ENCODE assay signal across 18 cellular contexts in the genomic region with DNA sequence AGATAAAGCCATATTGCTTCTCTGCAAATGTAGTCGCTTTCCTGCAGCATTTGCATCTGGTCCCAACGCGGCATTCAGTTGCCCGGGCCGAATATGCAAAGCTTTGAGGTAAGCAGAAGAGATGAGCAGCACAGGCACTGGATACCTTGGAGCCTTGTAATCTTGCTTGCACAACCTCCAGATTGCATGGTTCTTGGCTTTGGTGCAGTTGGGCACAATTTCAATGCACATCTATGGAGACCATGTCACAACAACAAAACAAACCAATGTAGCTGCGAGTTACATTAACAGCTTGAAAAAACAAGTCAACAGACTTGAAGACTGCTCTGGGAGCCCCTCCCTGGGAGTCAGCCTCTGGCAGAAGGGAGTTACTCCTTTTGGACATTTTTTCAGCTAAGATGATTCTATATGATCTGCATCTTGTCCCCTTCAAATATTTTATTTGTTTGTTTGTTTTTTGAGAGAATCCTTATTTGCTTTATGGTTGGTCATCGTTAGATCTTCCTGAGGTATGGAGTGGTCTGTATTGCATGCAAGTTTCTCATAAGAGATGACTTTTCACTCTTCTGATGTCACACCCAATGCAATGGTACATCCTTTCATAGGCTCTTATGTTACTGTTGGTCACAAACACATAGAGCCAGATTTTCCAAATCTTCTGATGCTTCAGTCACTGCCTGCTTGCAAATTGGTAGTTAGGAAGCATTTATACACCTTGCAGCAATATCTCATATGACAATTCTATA.
A peak's percentile ranks its signal among the peaks of the same experiment; 100 is the strongest.
DNase-seq lines count a peak whose midpoint lies in the region; ATAC-seq, FAIRE-seq and TF ChIP-seq lines count a peak whose summit lies in the region.
"Had no signal": no experiment of that assay in that cellular context is flagged by ENCODE, and none has a peak within 500 bp of the region (broad histone marks: within the 10 kb centered on the region; RNA-seq: fewer than 3 reads in every experiment).

No MANE protein-coding gene starts in this region.

- DNase-seq in EH (ENCODE audit: low read depth) (peak; percentile 11), adipocyte (ENCODE audit: low read depth) (peak; percentile 44), heart right ventricle (peak; percentile 25 to 32), sigmoid colon (peak; percentile 76), NCI-H2227 treated with DMSO at 0.1 percent for 48 hours (lab: John Stamatoyannopoulos, UW) (no peak), kidney (no peak), HuH-7.5 (ENCODE audit: low spot score) (no peak)
- DNase-seq: activated naive CD8-positive, alpha-beta T cell treated with anti-CD3 and anti-CD28 coated beads, Interleukin-2, amount 50 U/mL, for 24 hours; NCI-H1694; NCI-H748 treated with DMSO at 0.1 percent for 48 hours; Peyer's patch; T-helper 1 cell had no signal

- H3K27me3 ChIP-seq in adipocyte (replicated peaks; ENCODE audit: control insufficient read depth, insufficient read depth, low read length) (no peaks in the 10 kb centered on the region), heart right ventricle (no peaks in the 10 kb centered on the region), sigmoid colon (no peaks in the 10 kb centered on the region)
- H3K27me3 ChIP-seq: Peyer's patch had no signal

- intact Hi-C loops in heart right ventricle (cut with DNase I) (loop anchor here in 1 of 10 donors (5.0 kb wide), 1 partner anchor 77 kb away; no protein-coding TSS in a partner anchor), sigmoid colon (cut with DNase I) (no loop called here), kidney (cut with DNase I) (no loop called here)

- H3K27ac ChIP-seq in heart right ventricle, result peak overlapping the region in 3 of 10 donors; percentile 14 to 87 (median 30)
- no peak overlapping the region for H3K27ac ChIP-seq in sigmoid colon
- no peak overlapping the region for H3K27ac ChIP-seq in kidney (ENCODE audit: low read depth in 2 of 2, low read length in 2 of 2)
- H3K27ac ChIP-seq: epithelial cell of prostate, HL-60, Peyer's patch had no signal

- peaks cover 21% of the 10 kb centered on the region for H3K4me1 ChIP-seq in adipocyte (ENCODE audit: control insufficient read depth, insufficient read depth, low read length)
- H3K4me1 ChIP-seq in heart right ventricle, result peaks cover 0 to 20% (median 5%) of the 10 kb centered on the region in 9 donors
- no peaks in the 10 kb centered on the region for H3K4me1 ChIP-seq in sigmoid colon
- H3K4me1 ChIP-seq in kidney (ENCODE audit: control insufficient read depth in 1 of 2, insufficient read depth in 1 of 2, low read depth in 1 of 2, low read length in 2 of 2), result no peaks in the 10 kb centered on the region
- H3K4me1 ChIP-seq: Peyer's patch had no signal

- no peaks in the 10 kb centered on the region for H3K36me3 ChIP-seq in adipocyte (ENCODE audit: control insufficient read depth, insufficient read depth, low read length, severe bottlenecking)
- H3K36me3 ChIP-seq in heart right ventricle, result no peaks in the 10 kb centered on the region
- H3K36me3 ChIP-seq in sigmoid colon, result no peaks in the 10 kb centered on the region
- no peaks in the 10 kb centered on the region for H3K36me3 ChIP-seq in kidney (ENCODE audit: control insufficient read depth in 1 of 2, insufficient read depth in 2 of 2, low read length in 2 of 2)
- H3K36me3 ChIP-seq: Peyer's patch had no signal

- H3K9me3 ChIP-seq in adipocyte (ENCODE audit: control insufficient read depth, low read length), result no peaks in the 10 kb centered on the region
- H3K9me3 ChIP-seq in heart right ventricle, result peaks cover 0 to 7% (median 0%) of the 10 kb centered on the region in 11 donors
- H3K9me3 ChIP-seq in sigmoid colon, result no peaks in the 10 kb centered on the region
- H3K9me3 ChIP-seq in kidney (ENCODE audit: control insufficient read depth in 1 of 2, low read length in 2 of 2), result no peaks in the 10 kb centered on the region
- H3K9me3 ChIP-seq: Peyer's patch had no signal

- WGBS in heart right ventricle, 2 donors, result 54 to 56% methylated on average over 7 of the region's 7 CpGs
- 70 to 81% methylated on average over 7 of the region's 7 CpGs for WGBS in sigmoid colon, 2 donors

- TF ChIP-seq CTCF in heart right ventricle (IDR thresholded peaks at IDR 0.05) (no peak), sigmoid colon (IDR thresholded peaks at IDR 0.05) (no peak), kidney (IDR thresholded peaks at IDR 0.05; ENCODE audit: borderline replicate concordance, extremely low read depth, insufficient read depth) (no peak)

- ATAC-seq in heart right ventricle (peak in 7 of 8 donors; percentile 56 to 89 (median 81)), HG02642 (IDR thresholded peaks at IDR 0.05; ENCODE audit: poor library complexity, unreplicated experiment) (no peak)
- ATAC-seq: activated CD4-positive, CD25-positive, alpha-beta regulatory T cell treated with anti-CD3 and anti-CD28 coated beads, Interleukin-2, amount 50 U/mL, for 24 hours; activated naive CD8-positive, alpha-beta T cell treated with anti-CD3 and anti-CD28 coated beads, Interleukin-2, amount 50 U/mL, for 24 hours; GM12878 had no signal

- no peak for TF ChIP-seq EP300 in sigmoid colon (IDR thresholded peaks at IDR 0.05)

- no peak overlapping the region for H3K9ac ChIP-seq in adipocyte (ENCODE audit: low read length)
- H3K9ac ChIP-seq in kidney (ENCODE audit: low read length in 2 of 2), result no peak overlapping the region

- H3K4me3 ChIP-seq in adipocyte (ENCODE audit: low read length) (peak overlapping the region; percentile 11), heart right ventricle (no peak overlapping the region), sigmoid colon (no peak overlapping the region), kidney (ENCODE audit: low read length in 2 of 2) (no peak overlapping the region)
- H3K4me3 ChIP-seq: GM12878, Peyer's patch had no signal

- FAIRE-seq in kidney (lab: Jason Lieb, UNC), result no peak
- FAIRE-seq: colon, GM12878 had no signal

- TF ChIP-seq POLR2A in sigmoid colon (IDR thresholded peaks at IDR 0.05), result no peak

Comparison
In these comparisons a context has a peak if more than half of its experiments do, and no peak if none do; other contexts are left out.
1. DNase-seq: peak in EH (single experiment), adipocyte (single experiment), heart right ventricle (2 of 2) and sigmoid colon (single experiment); none in NCI-H2227 treated with DMSO at 0.1 percent for 48 hours (single experiment), kidney (single experiment) and HuH-7.5 (single experiment).